In the genomic region with DNA sequence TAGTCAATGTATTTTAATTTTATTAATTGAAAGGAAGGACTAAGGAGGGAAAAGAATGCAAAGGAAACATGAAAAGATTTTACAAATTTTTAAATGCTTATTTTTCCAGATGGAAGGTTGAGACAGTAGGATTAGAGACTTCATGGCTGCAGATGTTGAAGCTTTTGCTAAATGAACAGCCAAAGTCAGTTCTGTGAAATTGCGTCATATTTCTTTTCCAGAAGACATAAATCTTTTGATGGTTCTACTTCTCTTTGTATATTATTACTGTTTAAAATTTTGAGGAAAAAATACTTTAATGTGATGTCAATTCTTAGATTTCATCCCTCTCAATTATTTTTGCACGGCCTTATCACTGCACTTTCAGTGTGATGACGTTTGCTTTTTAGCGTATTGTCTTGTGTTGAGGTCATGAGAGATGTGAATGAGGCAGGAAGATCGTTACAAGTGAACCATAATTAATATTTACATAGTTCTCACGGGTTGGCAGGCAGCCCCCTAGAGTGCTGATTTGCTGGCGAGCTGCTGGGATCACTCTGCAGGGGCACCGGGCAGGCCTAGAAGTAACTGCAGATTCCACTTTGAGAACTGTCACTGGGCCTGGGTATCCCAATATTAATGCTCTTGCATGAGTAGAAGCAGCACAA, we compare ENCODE assay signal across 18 cellular contexts.
A peak's percentile ranks its signal among the peaks of the same experiment; 100 is the strongest.
DNase-seq lines count a peak whose midpoint lies in the region; ATAC-seq and TF ChIP-seq lines count a peak whose summit lies in the region.
"Had no signal": no experiment of that assay in that cellular context is flagged by ENCODE, and none has a peak within 500 bp of the region (broad histone marks: within the 10 kb centered on the region; RNA-seq: fewer than 3 reads in every experiment).

No MANE protein-coding gene starts in this region.

- peaks cover 35 to 38% of the 10 kb centered on the region in 2 donors for H3K27me3 ChIP-seq in duodenal mucosa (ENCODE audit: control insufficient read depth in 1 of 2, insufficient read depth in 2 of 2, low read length in 2 of 2)
- H3K27me3 ChIP-seq: vagina had no signal

- H3K9ac ChIP-seq in duodenal mucosa (ENCODE audit: low read depth in 1 of 2, low read length in 2 of 2): no peak overlapping the region
- H3K9ac ChIP-seq: BLaER1, SK-N-SH had no signal

- peak overlapping the region; percentile 55 to 64 for H3K4me3 ChIP-seq in duodenal mucosa (ENCODE audit: low read depth in 1 of 2, low read length in 2 of 2)
- H3K4me3 ChIP-seq: BLaER1 had no signal

- peaks cover 0 to 16% of the 10 kb centered on the region in 2 donors for H3K4me1 ChIP-seq in duodenal mucosa (ENCODE audit: control insufficient read depth in 1 of 2, insufficient read depth in 2 of 2, low read length in 2 of 2)
- H3K4me1 ChIP-seq: BLaER1 had no signal

- DNase-seq in G401 (ENCODE audit: low spot score) (peak; percentile 23), NCI-H460 (ENCODE audit: extremely low read depth, low read depth) (peak; percentile 89), neural crest cell (ENCODE audit: low read depth, low spot score) (no peak), cerebellar nuclear complex (lab: John Stamatoyannopoulos, UW) (no peak)
- DNase-seq in activated CD4-positive, alpha-beta memory T cell treated with anti-CD3 and anti-CD28 coated beads for 36 hours: no peak
- DNase-seq: activated CD4-positive, alpha-beta T cell treated with anti-CD3 and anti-CD28 coated beads, Interleukin-2, amount 50 U/mL, for 4 hours; dermis blood vessel endothelial cell; DMS153; GOT3; natural killer cell had no signal

- TF ChIP-seq CTCF in neural crest cell (conservative IDR thresholded peaks at IDR 0.05): no peak

- no peak for ATAC-seq in GM18520 (IDR thresholded peaks at IDR 0.05; ENCODE audit: unreplicated experiment)
- ATAC-seq in GM18870 (IDR thresholded peaks at IDR 0.05; ENCODE audit: unreplicated experiment): no peak
- ATAC-seq: natural killer cell had no signal

- H3K9me3 ChIP-seq in duodenal mucosa (ENCODE audit: control insufficient read depth in 1 of 2, low read length in 2 of 2): no peaks in the 10 kb centered on the region
- H3K9me3 ChIP-seq: SK-N-SH, vagina had no signal

- H3K36me3 ChIP-seq in duodenal mucosa (ENCODE audit: control insufficient read depth in 1 of 2, insufficient read depth in 2 of 2, low read length in 2 of 2): no peaks in the 10 kb centered on the region
- H3K36me3 ChIP-seq: BLaER1, vagina had no signal

- POLR2A ChIA-PET in activated CD4-positive, alpha-beta memory T cell treated with anti-CD3 and anti-CD28 coated beads for 36 hours (lab: Charles Lee): no interaction called here

- H3K4me1 Mint-ChIP-seq in neural crest cell: peaks cover 35% of the 10 kb centered on the region
- peaks cover 5% of the 10 kb centered on the region for H3K4me1 Mint-ChIP-seq in activated CD4-positive, alpha-beta memory T cell treated with anti-CD3 and anti-CD28 coated beads for 36 hours (ENCODE audit: low read depth)
- H3K4me1 Mint-ChIP-seq: IgD-negative memory B cell, natural killer cell had no signal

- peaks cover 39% of the 10 kb centered on the region for H3K27me3 Mint-ChIP-seq in neural crest cell (ENCODE audit: low read depth)
- peaks cover 48% of the 10 kb centered on the region for H3K27me3 Mint-ChIP-seq in activated CD4-positive, alpha-beta memory T cell treated with anti-CD3 and anti-CD28 coated beads for 36 hours

- peaks cover under 1% of the 10 kb centered on the region for H3K9me3 Mint-ChIP-seq in neural crest cell
- H3K9me3 Mint-ChIP-seq in activated CD4-positive, alpha-beta memory T cell treated with anti-CD3 and anti-CD28 coated beads for 36 hours: no peaks in the 10 kb centered on the region
- H3K9me3 Mint-ChIP-seq: natural killer cell; stimulated activated naive CD8-positive, alpha-beta T cell treated with anti-CD3 and anti-CD28 coated beads, Interleukin-15, Interleukin-2, amounts not matched to agents 100 ng/mL and 50 ng/mL, for 24 hours had no signal

- H3K27ac Mint-ChIP-seq in neural crest cell (ENCODE audit: unreplicated experiment): no peak overlapping the region
- no peak overlapping the region for H3K27ac Mint-ChIP-seq in activated CD4-positive, alpha-beta memory T cell treated with anti-CD3 and anti-CD28 coated beads for 36 hours
- H3K27ac Mint-ChIP-seq: IgD-negative memory B cell; natural killer cell; stimulated activated naive CD8-positive, alpha-beta T cell treated with anti-CD3 and anti-CD28 coated beads, Interleukin-15, Interleukin-2, amounts not matched to agents 100 ng/mL and 50 ng/mL, for 24 hours had no signal

- in situ Hi-C loops in G401 (cut with HindIII; ENCODE audit: low sequenced_read_pairs): no loop called here

- CTCF ChIA-PET in activated CD4-positive, alpha-beta memory T cell treated with anti-CD3 and anti-CD28 coated beads for 36 hours (lab: Charles Lee): no interaction called here

- H3K36me3 Mint-ChIP-seq in neural crest cell (ENCODE audit: low read depth): no peaks in the 10 kb centered on the region
- H3K36me3 Mint-ChIP-seq in activated CD4-positive, alpha-beta memory T cell treated with anti-CD3 and anti-CD28 coated beads for 36 hours: no peaks in the 10 kb centered on the region
- H3K36me3 Mint-ChIP-seq: IgD-negative memory B cell, natural killer cell had no signal

- intact Hi-C loops in activated CD4-positive, alpha-beta memory T cell treated with anti-CD3 and anti-CD28 coated beads for 36 hours (cut with micrococcal nuclease): loop anchor here (5.0 kb wide), 1 partner anchor 342 kb away; no protein-coding TSS in a partner anchor

- no peak overlapping the region for H3K27ac ChIP-seq in duodenal mucosa (ENCODE audit: low read depth, low read length)
- H3K27ac ChIP-seq: BLaER1, vagina had no signal

- peak overlapping the region; percentile 87 for H3K4me3 Mint-ChIP-seq in neural crest cell
- no peak overlapping the region for H3K4me3 Mint-ChIP-seq in activated CD4-positive, alpha-beta memory T cell treated with anti-CD3 and anti-CD28 coated beads for 36 hours
- H3K4me3 Mint-ChIP-seq: natural killer cell; stimulated activated naive CD8-positive, alpha-beta T cell treated with anti-CD3 and anti-CD28 coated beads, Interleukin-15, Interleukin-2, amounts not matched to agents 100 ng/mL and 50 ng/mL, for 24 hours had no signal

Comparison
In these comparisons a context has a peak if more than half of its experiments do, and no peak if none do; other contexts are left out.
1. DNase-seq: peak in G401 (single experiment) and NCI-H460 (single experiment); none in neural crest cell (single experiment), activated CD4-positive, alpha-beta memory T cell treated with anti-CD3 and anti-CD28 coated beads for 36 hours (single experiment) and cerebellar nuclear complex (0 of 2).